ENCODE assay signal across 8 cellular contexts in genomic region chr11:123054301-123055065, GRCh38. TPM values are rescaled to one million over a fixed set of nuclear protein-coding genes. Genes with fewer than 3 reads are reported as not detected.
DNase-seq lines count a peak whose midpoint lies in the region; ATAC-seq and TF ChIP-seq lines count a peak whose summit lies in the region.

No MANE protein-coding gene starts in this region.

- peak overlapping the region in 1 of 2 donors; percentile 100 for H3K27ac Mint-ChIP-seq in activated naive CD4-positive, alpha-beta T cell treated with anti-CD3 and anti-CD28 coated beads, Interleukin-2, amount 50 U/mL, for 72 hours

- TF ChIP-seq CTCF in heart left ventricle (IDR thresholded peaks at IDR 0.05), result peak; percentile 62 to 83 (median 72)

- no peak for TF ChIP-seq POLR2A in heart left ventricle (IDR thresholded peaks at IDR 0.05)

- no peaks in the 10 kb centered on the region for H3K9me3 ChIP-seq in heart left ventricle

- peaks cover 24 to 43% of the 10 kb centered on the region in 2 donors for H3K36me3 Mint-ChIP-seq in activated naive CD4-positive, alpha-beta T cell treated with anti-CD3 and anti-CD28 coated beads, Interleukin-2, amount 50 U/mL, for 72 hours

- intact Hi-C loops in heart left ventricle (cut with DNase I) (loop anchor here in 6 of 10 donors (2.0 to 10.0 kb wide), 3 partner anchors 187 to 192 kb away; no protein-coding TSS in a partner anchor), sciatic nerve (cut with DNase I) (no loop called here)

- H3K4me1 ChIP-seq in heart left ventricle, result peaks cover 0 to 56% (median 48%) of the 10 kb centered on the region in 12 donors

- DNase-seq in GM03348 (ENCODE audit: low spot score) (peak; percentile 82), HT1080 (ENCODE audit: low read depth) (peak; percentile 79), NCI-H748 treated with DMSO at 0.1 percent for 48 hours (lab: John Stamatoyannopoulos, UW) (peak; percentile 67), heart left ventricle (no peak), sciatic nerve (ENCODE audit: low spot score) (no peak), NK-92 (lab: John Stamatoyannopoulos, UW; ENCODE audit: unreplicated experiment) (no peak)
- no peak for DNase-seq in activated naive CD4-positive, alpha-beta T cell treated with anti-CD3 and anti-CD28 coated beads, Interleukin-2, amount 50 U/mL, for 72 hours (ENCODE audit: low spot score in 2 of 2)

- no peaks in the 10 kb centered on the region for H3K27me3 ChIP-seq in heart left ventricle

- H3K4me3 ChIP-seq in heart left ventricle, result no peak overlapping the region

- no peaks in the 10 kb centered on the region for H3K9me3 Mint-ChIP-seq in activated naive CD4-positive, alpha-beta T cell treated with anti-CD3 and anti-CD28 coated beads, Interleukin-2, amount 50 U/mL, for 72 hours

- ATAC-seq in GM21447 (IDR thresholded peaks at IDR 0.05; ENCODE audit: unreplicated experiment) (peak; percentile 76), heart left ventricle (peak; percentile 72 to 89 (median 82)), sciatic nerve (peak; percentile 89)
- ATAC-seq in activated naive CD4-positive, alpha-beta T cell treated with anti-CD3 and anti-CD28 coated beads, Interleukin-2, amount 50 U/mL, for 72 hours, result peak; percentile 34 to 65

- H3K27ac ChIP-seq in heart left ventricle, result no peak overlapping the region

- H3K36me3 ChIP-seq in heart left ventricle, result peaks cover 0 to 71% (median 68%) of the 10 kb centered on the region in 9 donors

- WGBS in heart left ventricle, 4 donors, result 23 to 27% (median 25%) methylated on average over 11 of the region's 11 CpGs

RNA-seq across cellular contexts. Expression of gene HSPA8, which starts 7.5 kb away (rescaled TPM):
- total RNA-seq in HT1080 (2014; rRNA removed; shearing (Covaris generic)), result 5,006 and 6,052 TPM in 2 replicates
- polyA plus RNA-seq in HT1080 (2015; cell fraction: cytosol; rRNA removed), result 2,563 and 2,783 TPM in 2 replicates
- polyA plus RNA-seq in HT1080 (2015; cell fraction: nucleus; rRNA removed), result 4,802 and 5,461 TPM in 2 replicates
- 1,000 to 10,000 TPM; 2,059 to 2,469 TPM for total RNA-seq in activated naive CD4-positive, alpha-beta T cell treated with anti-CD3 and anti-CD28 coated beads, Interleukin-2, amount 50 U/mL, for 72 hours
- total RNA-seq in heart left ventricle (1,000 to 10,000 TPM in 7 of 9 donors, 100 to 1,000 TPM in 2; 650 to 1,438 (median 1,101) TPM), sciatic nerve (565 TPM)
- polyA plus RNA-seq in heart left ventricle, result 1,000 to 10,000 TPM in 1 of 2 donors, 10 to 100 TPM in 1; 58.9 to 2,193 TPM

Comparison
In these comparisons a context has a peak if more than half of its experiments do, and no peak if none do; other contexts are left out.
1. DNase-seq: peak in GM03348 (single experiment), HT1080 (single experiment) and NCI-H748 treated with DMSO at 0.1 percent for 48 hours (single experiment); none in activated naive CD4-positive, alpha-beta T cell treated with anti-CD3 and anti-CD28 coated beads, Interleukin-2, amount 50 U/mL, for 72 hours (0 of 2), heart left ventricle (0 of 5), sciatic nerve (single experiment) and NK-92 (single experiment).
2. Peak in every context shown above with its lines, with median percentiles within 50 percentile points of each other: ATAC-seq.